ENCODE assay signal across 10 cellular contexts in genomic region chr20:20492521-20493334, GRCh38.
A peak's percentile ranks its signal among the peaks of the same experiment; 100 is the strongest.
DNase-seq lines count a peak whose midpoint lies in the region; ATAC-seq and TF ChIP-seq lines count a peak whose summit lies in the region.
"Had no signal": no experiment of that assay in that cellular context is flagged by ENCODE, and none has a peak within 500 bp of the region (broad histone marks: within the 10 kb centered on the region; RNA-seq: fewer than 3 reads in every experiment).

No MANE protein-coding gene starts in this region.

- H2BK5ac ChIP-seq in trophoblast cell (ENCODE audit: low read depth, low read length, poor library complexity): no peak overlapping the region

- H3K27me3 Mint-ChIP-seq in endothelial cell (ENCODE audit: unreplicated experiment) (peaks cover 3% of the 10 kb centered on the region), osteocyte (ENCODE audit: unreplicated experiment) (no peaks in the 10 kb centered on the region)
- H3K27me3 Mint-ChIP-seq: IgD-negative memory B cell had no signal

- H3K27ac ChIP-seq in trophoblast cell (ENCODE audit: low read depth, low read length) (no peak overlapping the region), coronary artery (no peak overlapping the region)

- no peak overlapping the region for H2AK5ac ChIP-seq in trophoblast cell (ENCODE audit: low read length)

- no peaks in the 10 kb centered on the region for H3K36me3 ChIP-seq in trophoblast cell (ENCODE audit: control insufficient read depth in 1 of 2, insufficient read depth in 2 of 2, low read length in 2 of 2)

- peak overlapping the region; percentile 95 for H3K27ac Mint-ChIP-seq in endothelial cell (ENCODE audit: unreplicated experiment)
- H3K27ac Mint-ChIP-seq in osteocyte (ENCODE audit: unreplicated experiment): no peak overlapping the region
- H3K27ac Mint-ChIP-seq: nephron had no signal

- H3K9ac ChIP-seq in trophoblast cell (ENCODE audit: low read length): no peak overlapping the region

- H3K4me3 ChIP-seq in trophoblast cell (ENCODE audit: low read depth, low read length): no peak overlapping the region
- no peak overlapping the region for H3K4me3 ChIP-seq in coronary artery

- WGBS in trophoblast cell (ENCODE audit: extremely low coverage, insufficient coverage, insufficient read length): no CpG with 5 or more reads among the region's 14 CpGs

- H3K4me1 Mint-ChIP-seq in endothelial cell (ENCODE audit: unreplicated experiment) (peaks cover 16% of the 10 kb centered on the region), osteocyte (ENCODE audit: unreplicated experiment) (peaks cover 17% of the 10 kb centered on the region)

- H3K79me1 ChIP-seq in trophoblast cell (ENCODE audit: low read length): no peaks in the 10 kb centered on the region

- H2AFZ ChIP-seq in trophoblast cell (ENCODE audit: insufficient read depth, low read length, poor library complexity): no peak overlapping the region

- H3K4me3 Mint-ChIP-seq in endothelial cell (ENCODE audit: unreplicated experiment) (no peak overlapping the region), osteocyte (ENCODE audit: unreplicated experiment) (no peak overlapping the region)
- H3K4me3 Mint-ChIP-seq: IgD-negative memory B cell, nephron had no signal

- no peaks in the 10 kb centered on the region for H3K79me2 ChIP-seq in trophoblast cell (ENCODE audit: control insufficient read depth, insufficient read depth, low read length, poor library complexity)

- peak; percentile 83 for DNase-seq in NCI-H1105 (lab: John Stamatoyannopoulos, UW)
- DNase-seq in NCI-H526 treated with DMSO at 0.1 percent for 48 hours (lab: John Stamatoyannopoulos, UW): peak; percentile 99
- peak; percentile 61 for DNase-seq in endothelial cell (ENCODE audit: low spot score)
- peak; percentile 60 to 82 for DNase-seq in trophoblast cell
- DNase-seq in coronary artery (ENCODE audit: low spot score): no peak
- DNase-seq in osteocyte (ENCODE audit: extremely low spot score, unreplicated experiment): no peak
- DNase-seq: PC-3 had no signal

- H3K9me3 Mint-ChIP-seq in endothelial cell (ENCODE audit: unreplicated experiment) (peaks cover 3% of the 10 kb centered on the region), osteocyte (ENCODE audit: unreplicated experiment) (no peaks in the 10 kb centered on the region)
- H3K9me3 Mint-ChIP-seq: IgD-negative memory B cell, nephron had no signal

- H4K8ac ChIP-seq in trophoblast cell (ENCODE audit: low read depth, low read length): no peak overlapping the region

- H2BK12ac ChIP-seq in trophoblast cell (ENCODE audit: low read length): no peak overlapping the region

- H3K18ac ChIP-seq in trophoblast cell (ENCODE audit: low read length): no peak overlapping the region

- no peaks in the 10 kb centered on the region for H3K27me3 ChIP-seq in trophoblast cell (ENCODE audit: insufficient read depth, low read length)

- peak overlapping the region; percentile 25 for H3K4me2 ChIP-seq in trophoblast cell (ENCODE audit: low read length)

- no peak overlapping the region for H2BK120ac ChIP-seq in trophoblast cell (ENCODE audit: insufficient read depth, low read length, poor library complexity)

- H3K14ac ChIP-seq in trophoblast cell (ENCODE audit: low read length): no peak overlapping the region

- H3K4me1 ChIP-seq in trophoblast cell (ENCODE audit: control insufficient read depth in 1 of 2, insufficient read depth in 2 of 2, low read length in 2 of 2): peaks cover 2 to 3% of the 10 kb centered on the region in 2 experiments

- H3K9me3 ChIP-seq in trophoblast cell (ENCODE audit: insufficient read depth, low read depth, low read length): peaks cover 1% of the 10 kb centered on the region

- H3K4ac ChIP-seq in trophoblast cell (ENCODE audit: low read depth, low read length): no peak overlapping the region

- H3K23ac ChIP-seq in trophoblast cell (ENCODE audit: low read length): no peak overlapping the region

- TF ChIP-seq CTCF in endothelial cell (IDR thresholded peaks at IDR 0.05; ENCODE audit: unreplicated experiment): no peak
- no peak for TF ChIP-seq CTCF in coronary artery (IDR thresholded peaks at IDR 0.05)
- no peak for TF ChIP-seq CTCF in osteocyte (IDR thresholded peaks at IDR 0.05)

- peaks cover 3% of the 10 kb centered on the region for H3K36me3 Mint-ChIP-seq in endothelial cell (ENCODE audit: low read depth, unreplicated experiment)
- H3K36me3 Mint-ChIP-seq in osteocyte (ENCODE audit: unreplicated experiment): peaks cover 15% of the 10 kb centered on the region

- H4K91ac ChIP-seq in trophoblast cell (ENCODE audit: low read depth, low read length): no peak overlapping the region

- no peak overlapping the region for H4K12ac ChIP-seq in trophoblast cell (ENCODE audit: low read depth, low read length)

- ATAC-seq in HG03045 (IDR thresholded peaks at IDR 0.05; ENCODE audit: unreplicated experiment): no peak
- ATAC-seq: PC-3 had no signal

Comparison
In these comparisons a context has a peak if more than half of its experiments do, and no peak if none do; other contexts are left out.
1. DNase-seq: peak in NCI-H1105 (single experiment), NCI-H526 treated with DMSO at 0.1 percent for 48 hours (single experiment), endothelial cell (single experiment) and trophoblast cell (2 of 2); none in coronary artery (single experiment) and osteocyte (single experiment).